ENCODE assay signal across 35 cellular contexts in genomic region chr13:54387607-54388006, GRCh38.
"Had no signal": no experiment of that assay in that cellular context is flagged by ENCODE, and none has a peak within 500 bp of the region (broad histone marks: within the 10 kb centered on the region; RNA-seq: fewer than 3 reads in every experiment).

No MANE protein-coding gene starts in this region.

- H3K4me3 Mint-ChIP-seq: activated CD8-positive, alpha-beta T cell treated with anti-CD3 and anti-CD28 coated beads for 36 hours; activated naive CD4-positive, alpha-beta T cell treated with anti-CD3 and anti-CD28 coated beads, Interleukin-2, amount 50 U/mL, for 24 hours; activated naive CD8-positive, alpha-beta T cell treated with anti-CD3 and anti-CD28 coated beads, Interleukin-2, amount 10 ng/mL, durations not matched to agents 7 days and 5 days; activated T-cell treated with anti-CD3 and anti-CD28 coated beads, Interleukin-2, amount 50 U/mL, for 24 hours; central memory CD8-positive, alpha-beta T cell had no signal

- H3K27ac Mint-ChIP-seq: activated CD8-positive, alpha-beta T cell treated with anti-CD3 and anti-CD28 coated beads for 36 hours; activated naive CD4-positive, alpha-beta T cell treated with anti-CD3 and anti-CD28 coated beads, Interleukin-2, amount 50 U/mL, for 24 hours; activated naive CD8-positive, alpha-beta T cell treated with anti-CD3 and anti-CD28 coated beads, Interleukin-2, amount 10 ng/mL, durations not matched to agents 7 days and 5 days; activated T-cell treated with anti-CD3 and anti-CD28 coated beads, Interleukin-2, amount 50 U/mL, for 24 hours; activated T-helper 2 cell treated with anti-CD3 and anti-CD28 coated beads, Interferon-gamma antibody, Interleukin-2, Interleukin-4, amounts not matched to agents 10 μg/mL and 5 μg/mL and 100 μg/mL, durations not matched to agents 14 hours and 24 hours and 36 hours had no signal

- H2AFZ ChIP-seq: PC-9 had no signal

- H3K4me3 ChIP-seq: ascending aorta, cardiac muscle cell, PC-9 had no signal

- ATAC-seq: activated CD8-positive, alpha-beta T cell treated with anti-CD3 and anti-CD28 coated beads for 36 hours; Right ventricle myocardium inferior; SK-N-SH treated with all-trans-retinoic acid at 6 μM for 48 hours had no signal

- H3K4me1 ChIP-seq: ascending aorta had no signal

- H3K27me3 ChIP-seq: ascending aorta, cardiac muscle cell had no signal

- H3K36me3 Mint-ChIP-seq: activated naive CD4-positive, alpha-beta T cell treated with anti-CD3 and anti-CD28 coated beads, Interleukin-2, amount 50 U/mL, for 24 hours; activated naive CD8-positive, alpha-beta T cell treated with anti-CD3 and anti-CD28 coated beads, Interleukin-2, amount 10 ng/mL, durations not matched to agents 7 days and 5 days had no signal

- H3K36me3 ChIP-seq: ascending aorta, cardiac muscle cell had no signal

- H3K9me3 ChIP-seq: ascending aorta had no signal

- H3K27ac ChIP-seq: ascending aorta, cardiac muscle cell, PC-9, RWPE1, VCaP had no signal

- H3K4me1 Mint-ChIP-seq: activated naive CD4-positive, alpha-beta T cell treated with anti-CD3 and anti-CD28 coated beads, Interleukin-2, amount 50 U/mL, for 24 hours; activated naive CD8-positive, alpha-beta T cell treated with anti-CD3 and anti-CD28 coated beads, Interleukin-2, amount 10 ng/mL, durations not matched to agents 7 days and 5 days; central memory CD8-positive, alpha-beta T cell had no signal

- H3K4me2 ChIP-seq: PC-9 had no signal

- DNase-seq: activated CD4-positive, alpha-beta T cell treated with anti-CD3 and anti-CD28 coated beads for 1 hour; activated CD4-positive, alpha-beta T cell treated with anti-CD3 and anti-CD28 coated beads for 48 hours; activated CD4-positive, alpha-beta T cell treated with anti-CD3 and anti-CD28 coated beads, Interleukin-2, amount 50 U/mL, for 4 hours; activated CD4-positive, CD25-positive, alpha-beta regulatory T cell; activated CD8-positive, alpha-beta T cell treated with anti-CD3 and anti-CD28 coated beads for 36 hours; activated gamma-delta T cell; activated naive CD4-positive, alpha-beta T cell treated with Interleukin-2 at 50 U/mL for 16 hours; activated naive CD8-positive, alpha-beta T cell treated with anti-CD3 and anti-CD28 coated beads, Interleukin-2, amount 10 ng/mL, durations not matched to agents 7 days and 5 days; activated T-cell treated with anti-CD3 and anti-CD28 coated beads, Interleukin-2, amount 50 U/mL, for 24 hours; amygdala; Karpas-422; KBM-7; NCI-H1105 treated with DMSO at 0.1 percent for 48 hours; NCI-H1436; NCI-H1694; NCI-H1930; NCI-H2081 treated with DMSO at 0.1 percent for 48 hours; NCI-H226; NCI-H446 treated with DMSO at 0.1 percent for 48 hours; PC-9; SIG-M5; SW 1271; T-helper 1 cell; T-helper 2 cell; T-helper 9 cell had no signal

- FAIRE-seq: RCC 7860 had no signal

- H3K27me3 Mint-ChIP-seq: activated CD8-positive, alpha-beta T cell treated with anti-CD3 and anti-CD28 coated beads for 36 hours; activated naive CD4-positive, alpha-beta T cell treated with anti-CD3 and anti-CD28 coated beads, Interleukin-2, amount 50 U/mL, for 24 hours; activated naive CD8-positive, alpha-beta T cell treated with anti-CD3 and anti-CD28 coated beads, Interleukin-2, amount 10 ng/mL, durations not matched to agents 7 days and 5 days; activated T-cell treated with anti-CD3 and anti-CD28 coated beads, Interleukin-2, amount 50 U/mL, for 24 hours; central memory CD8-positive, alpha-beta T cell had no signal
